Comparison of ENCODE assay signal across 8 cellular contexts in the genomic region with DNA sequence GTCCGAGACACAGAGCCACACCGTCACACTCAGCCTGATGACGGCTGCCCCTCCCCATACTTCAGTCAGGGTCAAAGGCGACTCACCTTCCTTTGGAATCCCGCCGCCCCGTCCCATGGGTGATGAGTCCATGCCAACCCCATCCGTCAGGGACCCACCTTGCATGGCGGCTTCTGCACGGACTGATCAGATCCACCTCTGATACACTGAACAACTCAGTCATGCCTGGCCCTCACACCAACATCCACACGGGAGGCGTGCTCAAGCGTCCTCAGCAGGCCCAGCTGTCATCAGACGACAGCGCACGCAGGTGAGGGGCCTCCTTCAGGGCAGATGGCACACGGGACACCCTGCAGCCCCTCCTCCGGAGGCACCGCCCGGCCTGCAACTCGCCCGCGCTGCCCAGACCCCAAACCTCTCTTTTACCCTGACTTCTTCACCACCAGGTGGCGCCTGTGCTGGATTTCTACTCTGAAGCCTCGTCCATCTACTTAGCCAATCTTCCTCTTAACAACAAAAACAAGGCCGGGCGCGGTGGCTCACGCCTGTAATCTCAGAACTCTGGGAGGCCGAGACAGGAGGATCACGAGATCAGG.
DNase-seq lines count a peak whose midpoint lies in the region; ATAC-seq, FAIRE-seq and TF ChIP-seq lines count a peak whose summit lies in the region.

No MANE protein-coding gene starts in this region.

- TF ChIP-seq EP300 in HepG2 (IDR thresholded peaks at IDR 0.05; ENCODE audit: low read depth in 2 of 2, low read length in 2 of 2) (no peak), HepG2 (CRISPR knock-in tag; IDR thresholded peaks at IDR 0.05; ENCODE audit: borderline replicate concordance) (no peak)

- TF ChIP-seq CTCF in HCT116 (IDR thresholded peaks at IDR 0.05 in 2 of 3, conservative IDR thresholded peaks at IDR 0.05 in 1 of 3; ENCODE audit: borderline replicate concordance in 1 of 3, insufficient read depth in 1 of 3, low read depth in 2 of 3, low read length in 2 of 3) (peak; percentile 56 to 61 (median 60); a peak in 5 of 6 replicates), RWPE1 (conservative IDR thresholded peaks at IDR 0.05; ENCODE audit: low read depth) (peak; percentile 72), mammary epithelial cell (conservative IDR thresholded peaks at IDR 0.05 in 1 of 2, IDR thresholded peaks at IDR 0.05 in 1 of 2; ENCODE audit: extremely low read depth in 1 of 2, insufficient read depth in 1 of 2, low read depth in 1 of 2, low read length in 2 of 2) (peak; percentile 46 to 67), HepG2 (CRISPR knock-in tag; IDR thresholded peaks at IDR 0.05) (peak; percentile 73), vagina (IDR thresholded peaks at IDR 0.05) (peak in 1 of 3 experiments; percentile 36)

- POLR2A ChIA-PET in CD4-positive, alpha-beta memory T cell (lab: Charles Lee; ENCODE audit: partially characterized antibody) = no interaction called here
- POLR2A ChIA-PET in HCT116 (lab: Charles Lee) = no interaction called here
- POLR2A ChIA-PET in RWPE1 (lab: Yijun Ruan, JAX; ENCODE audit: low non-redundant PET) = no interaction called here
- POLR2A ChIA-PET in HepG2 (lab: Yijun Ruan, JAX) = no interaction called here

- H3K4me2 ChIP-seq in HCT116 (ENCODE audit: low read length) (no peak overlapping the region), mammary epithelial cell (ENCODE audit: insufficient read depth, low read depth, low read length) (no peak overlapping the region), HepG2 (ENCODE audit: low read depth, low read length) (no peak overlapping the region)

- H3K27ac Mint-ChIP-seq in CD4-positive, alpha-beta memory T cell = no peak overlapping the region

- 59% methylated on average over 24 of the region's 31 CpGs for WGBS in mammary epithelial cell (ENCODE audit: low coverage, missing lambda C conversion rate)
- WGBS in HepG2 (ENCODE audit: low lambda C conversion rate) = 86% methylated on average over 25 of the region's 31 CpGs

- no peak for TF ChIP-seq POLR2A in HCT116 (IDR thresholded peaks at IDR 0.05; ENCODE audit: borderline replicate concordance, extremely low read depth, insufficient read depth, insufficient read length)
- no peak for TF ChIP-seq POLR2A in HepG2 (IDR thresholded peaks at IDR 0.05; ENCODE audit: insufficient read depth in 1 of 2, low read depth in 2 of 2, low read length in 2 of 2)
- no peak for TF ChIP-seq POLR2A in vagina (IDR thresholded peaks at IDR 0.05)

- no peak for FAIRE-seq in HepG2 (lab: Jason Lieb, UNC)

- no peak overlapping the region for H2AFZ ChIP-seq in HCT116 (ENCODE audit: low read depth, low read length, poor library complexity, severe bottlenecking)
- no peak overlapping the region for H2AFZ ChIP-seq in mammary epithelial cell (ENCODE audit: low read depth, low read length)
- no peak overlapping the region for H2AFZ ChIP-seq in HepG2 (ENCODE audit: low read length)

- peak overlapping the region in 1 of 8 donors; percentile 26 for H3K4me3 Mint-ChIP-seq in CD4-positive, alpha-beta memory T cell

- no peaks in the 10 kb centered on the region for H4K20me1 ChIP-seq in HCT116 (ENCODE audit: insufficient read depth)
- peaks cover 2% of the 10 kb centered on the region for H4K20me1 ChIP-seq in mammary epithelial cell (ENCODE audit: insufficient read depth, low read length)
- H4K20me1 ChIP-seq in HepG2 (ENCODE audit: insufficient read depth, low read length) = peaks cover 70% of the 10 kb centered on the region

- no peaks in the 10 kb centered on the region for H3K36me3 ChIP-seq in CD4-positive, alpha-beta memory T cell (ENCODE audit: insufficient read depth, low read length)
- no peaks in the 10 kb centered on the region for H3K36me3 ChIP-seq in HCT116 (ENCODE audit: control insufficient read depth in 1 of 2, insufficient read depth in 2 of 2, low read length in 2 of 2)
- H3K36me3 ChIP-seq in mammary epithelial cell (ENCODE audit: insufficient read depth, low read length) = no peaks in the 10 kb centered on the region
- H3K36me3 ChIP-seq in HepG2 (replicated peaks in 1 of 2; ENCODE audit: control insufficient read depth in 1 of 2, insufficient read depth in 2 of 2, low read length in 2 of 2) = peaks cover 17 to 43% of the 10 kb centered on the region in 2 experiments; a peak in 4 of 5 replicates
- no peaks in the 10 kb centered on the region for H3K36me3 ChIP-seq in vagina

- peaks cover 0 to 4% of the 10 kb centered on the region in 2 donors for H3K27me3 Mint-ChIP-seq in CD4-positive, alpha-beta memory T cell

- TF ChIP-seq RAD21 in HCT116 (IDR thresholded peaks at IDR 0.05; ENCODE audit: low read depth) (peak; percentile 69), HepG2 (CRISPR knock-in tag; IDR thresholded peaks at IDR 0.05) (peak; percentile 49; the same call in 1 of the 2 replicates)

- no peaks in the 10 kb centered on the region for H3K9me2 ChIP-seq in HCT116 (ENCODE audit: insufficient read depth)

- no peaks in the 10 kb centered on the region for H3K9me3 ChIP-seq in CD4-positive, alpha-beta memory T cell (ENCODE audit: control insufficient read depth in 1 of 2, low read length in 2 of 2)
- H3K9me3 ChIP-seq in HCT116 (ENCODE audit: control insufficient read depth in 1 of 2, insufficient read depth in 1 of 2, low read depth in 1 of 2, low read length in 2 of 2) = no peaks in the 10 kb centered on the region
- no peaks in the 10 kb centered on the region for H3K9me3 ChIP-seq in mammary epithelial cell (replicated peaks; ENCODE audit: insufficient read depth, low read length)
- H3K9me3 ChIP-seq in HepG2 (ENCODE audit: low read length) = no peaks in the 10 kb centered on the region
- H3K9me3 ChIP-seq in vagina = no peaks in the 10 kb centered on the region

- no peak overlapping the region for H3K27ac ChIP-seq in CD4-positive, alpha-beta memory T cell (ENCODE audit: low read depth, low read length)
- no peak overlapping the region for H3K27ac ChIP-seq in HCT116 (ENCODE audit: low read depth, low read length)
- peak overlapping the region; percentile 0; the same call in 1 of the 2 replicates for H3K27ac ChIP-seq in RWPE1
- no peak overlapping the region for H3K27ac ChIP-seq in mammary epithelial cell (ENCODE audit: insufficient read depth, low read depth, low read length)
- no peak overlapping the region for H3K27ac ChIP-seq in HepG2 (ENCODE audit: extremely low read length, insufficient read depth, low read length)
- H3K27ac ChIP-seq in vagina = peak overlapping the region; percentile 54

- in situ Hi-C loops in mammary epithelial cell (cut with MboI; ENCODE audit: low sequenced_read_pairs in 2 of 2) (loop anchor here in 1 of 2 donors (10.0 kb wide), 1 partner anchor 279 kb away; no protein-coding TSS in a partner anchor), HepG2 (cut with HindIII; ENCODE audit: extremely low pct_ligation_motif_present, low pct_unique_long_range_greater_than_20kb) (no loop called here)

- peak in 4 of 5 donors; percentile 17 to 33 (median 22) for DNase-seq in CD4-positive, alpha-beta memory T cell
- DNase-seq in HCT116 (ENCODE audit: low read depth, low spot score) (peak; percentile 27), RWPE1 (ENCODE audit: low spot score) (peak; percentile 19), mammary epithelial cell (peak; percentile 27), HepG2 (ENCODE audit: low spot score) (peak; percentile 34), vagina (ENCODE audit: extremely low spot score in 2 of 2) (peak in 1 of 2 donors; percentile 72), amniotic stem cell (lab: John Stamatoyannopoulos, UW) (no peak)

- intact Hi-C loops in CD4-positive, alpha-beta memory T cell (cut with micrococcal nuclease) = no loop called here
- intact Hi-C loops in HCT116 (cut with micrococcal nuclease) (loop anchor here (1.0 kb wide), 2 partner anchors 20 to 280 kb away; no protein-coding TSS in a partner anchor), mammary epithelial cell (cut with micrococcal nuclease) (loop anchor here (1.0 to 2.0 kb wide), 2 partner anchors 55 to 213 kb away; no protein-coding TSS in a partner anchor), HepG2 (cut with micrococcal nuclease; ENCODE audit: unreplicated experiment) (loop anchor here (10.0 kb wide), 1 partner anchor 89 kb away; a partner anchor contains a TSS), vagina (cut with DNase I) (loop anchor here (5.0 kb wide), 1 partner anchor 216 kb away; no protein-coding TSS in a partner anchor)

- H3K9me3 Mint-ChIP-seq in CD4-positive, alpha-beta memory T cell = peaks cover 0 to 2% (median 0%) of the 10 kb centered on the region in 8 donors

- RAD21 ChIA-PET in HCT116 (lab: Charles Lee; ENCODE audit: low non-redundant PET in 1 of 2, low total read pairs in 2 of 2, uncharacterized antibody in 2 of 2, unreplicated experiment in 2 of 2) = no interaction called here

- H3K36me3 Mint-ChIP-seq in CD4-positive, alpha-beta memory T cell = no peaks in the 10 kb centered on the region

- dilution Hi-C loops in mammary epithelial cell (cut with HindIII; ENCODE audit: low sequenced_read_pairs) = no loop called here

- no peak overlapping the region for H3K4me3 ChIP-seq in CD4-positive, alpha-beta memory T cell (ENCODE audit: low read length in 2 of 2)
- no peak overlapping the region for H3K4me3 ChIP-seq in HCT116 (replicated peaks in 1 of 2; ENCODE audit: low read depth in 1 of 2, low read length in 2 of 2)
- H3K4me3 ChIP-seq in mammary epithelial cell (replicated peaks in 1 of 3; ENCODE audit: insufficient read depth in 1 of 3, low read depth in 2 of 3, low read length in 3 of 3) = no peak overlapping the region
- no peak overlapping the region for H3K4me3 ChIP-seq in HepG2 (replicated peaks in 1 of 3; ENCODE audit: insufficient read depth in 1 of 3, low read depth in 2 of 3, low read length in 3 of 3)
- H3K4me3 ChIP-seq in vagina = no peak overlapping the region

- peak; percentile 93 for ATAC-seq in HCT116
- peak; percentile 75 for ATAC-seq in HepG2
- no peak for ATAC-seq in HG03135 (IDR thresholded peaks at IDR 0.05; ENCODE audit: unreplicated experiment)

- CTCF ChIA-PET in CD4-positive, alpha-beta memory T cell (lab: Charles Lee; ENCODE audit: partially characterized antibody) = no interaction called here
- CTCF ChIA-PET in HCT116 (lab: Charles Lee) = no interaction called here
- CTCF ChIA-PET in RWPE1 (lab: Yijun Ruan, JAX) = interaction anchor here (0.7 kb wide), 1 partner anchor 88 kb away, joined by 4 read pairs; no protein-coding TSS in a partner anchor
- CTCF ChIA-PET in mammary epithelial cell (lab: Charles Lee; ENCODE audit: low non-redundant PET) = no interaction called here
- CTCF ChIA-PET in HepG2 (lab: Yijun Ruan, JAX; ENCODE audit: low intra/inter-chr PET ratio, low total read pairs) = interaction anchor here (1.2 to 1.3 kb wide), 2 partner anchors 281 to 304 kb away, joined by 4 read pairs; no protein-coding TSS in a partner anchor

- peaks cover 0 to 19% (median 4%) of the 10 kb centered on the region in 4 donors for H3K4me1 Mint-ChIP-seq in CD4-positive, alpha-beta memory T cell

- H3K27me3 ChIP-seq in CD4-positive, alpha-beta memory T cell (ENCODE audit: insufficient read depth, low read length) = no peaks in the 10 kb centered on the region
- no peaks in the 10 kb centered on the region for H3K27me3 ChIP-seq in HCT116 (ENCODE audit: insufficient read depth, low read length)
- H3K27me3 ChIP-seq in mammary epithelial cell (ENCODE audit: insufficient read depth, low read length) = no peaks in the 10 kb centered on the region
- no peaks in the 10 kb centered on the region for H3K27me3 ChIP-seq in HepG2 (ENCODE audit: control insufficient read depth in 1 of 2, insufficient read depth in 2 of 2, low read length in 2 of 2)
- H3K27me3 ChIP-seq in vagina = no peaks in the 10 kb centered on the region

- no TSS peak for BruUV-seq in HCT116 (replicated peaks; lab: Mats Ljungman, UMichigan)
- BruUV-seq in mammary epithelial cell (replicated peaks; lab: Mats Ljungman, UMichigan) = no TSS peak
- no TSS peak for BruUV-seq in HepG2 (replicated peaks; lab: Mats Ljungman, UMichigan)

- H3K79me2 ChIP-seq in HCT116 (ENCODE audit: insufficient read depth, low read length) (0 out of 2 replicates have a peak, but pooled peaks cover 5% of the 10 kb centered on the region), mammary epithelial cell (ENCODE audit: insufficient read depth, low read length) (peaks cover 62% of the 10 kb centered on the region), HepG2 (ENCODE audit: insufficient read depth, low read length) (peaks cover 39% of the 10 kb centered on the region)

- peaks cover 3% of the 10 kb centered on the region for H3K4me1 ChIP-seq in CD4-positive, alpha-beta memory T cell (ENCODE audit: insufficient read depth, low read length)
- no peaks in the 10 kb centered on the region for H3K4me1 ChIP-seq in HCT116 (ENCODE audit: control insufficient read depth in 1 of 2, insufficient read depth in 2 of 2, low read length in 2 of 2)
- H3K4me1 ChIP-seq in mammary epithelial cell (ENCODE audit: insufficient read depth, low read length) = no peaks in the 10 kb centered on the region
- H3K4me1 ChIP-seq in HepG2 (ENCODE audit: insufficient read depth, low read length) = no peaks in the 10 kb centered on the region
- peaks cover 72% of the 10 kb centered on the region for H3K4me1 ChIP-seq in vagina

- H3K9ac ChIP-seq in HCT116 (ENCODE audit: low read length) (no peak overlapping the region), mammary epithelial cell (ENCODE audit: insufficient read depth, low read length) (no peak overlapping the region), HepG2 (ENCODE audit: insufficient read depth, low read depth, low read length) (no peak overlapping the region)

Comparison
In these comparisons a context has a peak if more than half of its experiments do, and no peak if none do; other contexts are left out.
1. H3K27ac ChIP-seq: peak in RWPE1 (single experiment) and vagina (single experiment); none in CD4-positive, alpha-beta memory T cell (single experiment), HCT116 (single experiment), mammary epithelial cell (single experiment) and HepG2 (single experiment).
2. CTCF ChIA-PET loops: an anchor here in RWPE1 (0.7 kb wide) and HepG2 (1.2 to 1.3 kb wide); none called in CD4-positive, alpha-beta memory T cell, HCT116 and mammary epithelial cell.